20 cellular contexts compared by ENCODE assay signal in the genomic region with DNA sequence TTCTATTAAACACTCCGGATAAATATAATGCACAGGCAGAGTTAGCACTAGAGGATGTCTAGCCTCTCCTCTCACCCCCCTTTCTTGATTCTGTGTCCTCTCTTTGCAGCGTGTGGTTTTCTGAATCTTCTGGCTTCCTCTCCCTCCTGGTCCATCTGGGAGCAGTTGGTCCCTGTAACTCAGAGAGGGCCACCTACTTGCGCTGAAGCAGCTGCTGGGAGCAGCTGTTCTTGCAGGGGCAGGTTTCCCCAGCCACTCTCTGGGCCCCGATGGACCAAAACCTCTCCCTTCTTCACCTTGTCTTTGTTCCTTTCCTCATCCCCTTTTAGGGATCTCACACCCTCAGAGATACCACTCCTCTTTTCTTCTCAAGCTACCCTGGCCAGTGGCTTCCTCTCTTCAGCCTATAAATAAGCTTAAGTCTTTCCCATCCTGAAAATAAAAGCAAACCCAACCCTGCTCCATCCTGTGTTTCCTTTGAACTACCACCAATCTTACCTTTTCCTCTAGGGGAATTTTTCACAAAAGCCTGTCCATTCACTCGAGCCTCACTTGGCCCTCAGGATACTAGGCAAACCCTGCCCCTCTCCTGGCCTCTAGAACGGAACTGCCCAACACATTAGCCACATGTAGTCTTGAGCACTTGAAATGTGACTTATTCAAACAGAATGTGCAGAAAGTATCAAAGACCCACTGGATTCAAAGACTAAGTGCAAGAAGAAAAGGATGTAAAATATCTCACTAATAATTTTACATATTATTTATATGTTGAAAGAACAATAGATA.
"Had no signal": no experiment of that assay in that cellular context is flagged by ENCODE, and none has a peak within 500 bp of the region (broad histone marks: within the 10 kb centered on the region; RNA-seq: fewer than 3 reads in every experiment).

No MANE protein-coding gene starts in this region.

- DNase-seq: activated CD4-positive, alpha-beta T cell treated with anti-CD3 and anti-CD28 coated beads, Interleukin-2, amount 50 U/mL, for 48 hours; activated gamma-delta T cell treated with Interleukin-2 at 50 U/mL for 16 hours; cerebellar nuclear complex; cortex of kidney; effector CD8-positive, alpha-beta T cell; esophagus squamous epithelium; hippocampal formation; left colon; nucleus accumbens; right cardiac atrium; stimulated activated naive CD8-positive, alpha-beta T cell treated with anti-CD3 and anti-CD28 coated beads, Interleukin-15, Interleukin-2, amounts not matched to agents 100 U/mL and 50 U/mL, for 24 hours; substantia nigra; tibial artery had no signal

- H3K9me3 ChIP-seq: esophagus squamous epithelium, tibial artery had no signal

- H3K4me3 Mint-ChIP-seq: nephron; T-helper 1 cell treated with Interleukin-12 subunit alpha and Interleukin-12 subunit beta and Interleukin-4 antibody, amounts not matched to agents 30 μg/mL and 1 μg/mL, for 36 hours had no signal

- H3K27me3 ChIP-seq: tibial artery had no signal

- H3K36me3 Mint-ChIP-seq: activated naive CD4-positive, alpha-beta T cell treated with anti-CD3 and anti-CD28 coated beads, Interleukin-2, amount 50 U/mL, for 72 hours had no signal

- H3K9me3 Mint-ChIP-seq: activated naive CD4-positive, alpha-beta T cell treated with anti-CD3 and anti-CD28 coated beads, Interleukin-2, amount 50 U/mL, for 72 hours; nephron; T-helper 1 cell treated with Interleukin-12 subunit alpha and Interleukin-12 subunit beta and Interleukin-4 antibody, amounts not matched to agents 30 μg/mL and 1 μg/mL, for 36 hours had no signal

- H3K4me3 ChIP-seq: esophagus squamous epithelium, lung, skin epidermis, tibial artery had no signal

- H3K27ac Mint-ChIP-seq: activated naive CD4-positive, alpha-beta T cell treated with anti-CD3 and anti-CD28 coated beads, Interleukin-2, amount 50 U/mL, for 72 hours; nephron; progenitor cell of endocrine pancreas; T-helper 1 cell treated with Interleukin-12 subunit alpha and Interleukin-12 subunit beta and Interleukin-4 antibody, amounts not matched to agents 30 μg/mL and 1 μg/mL, for 36 hours had no signal

- H3K36me3 ChIP-seq: esophagus squamous epithelium had no signal

- H3K27ac ChIP-seq: esophagus squamous epithelium, skin epidermis, tibial artery had no signal

- ATAC-seq: activated CD4-positive, CD25-positive, alpha-beta regulatory T cell treated with anti-CD3 and anti-CD28 coated beads, Interleukin-2, amount 50 U/mL, for 24 hours; activated naive CD4-positive, alpha-beta T cell treated with anti-CD3 and anti-CD28 coated beads, Interleukin-2, amount 50 U/mL, for 72 hours; left colon; right cardiac atrium; stimulated activated naive CD8-positive, alpha-beta T cell treated with anti-CD3 and anti-CD28 coated beads, Interleukin-15, Interleukin-2, amounts not matched to agents 100 U/mL and 50 U/mL, for 24 hours had no signal
